17 cellular contexts compared by ENCODE assay signal in genomic region chr17:67620088-67620487, GRCh38.
DNase-seq lines count a peak whose midpoint lies in the region; ATAC-seq and TF ChIP-seq lines count a peak whose summit lies in the region.
"Had no signal": no experiment of that assay in that cellular context is flagged by ENCODE, and none has a peak within 500 bp of the region (broad histone marks: within the 10 kb centered on the region; RNA-seq: fewer than 3 reads in every experiment).

No MANE protein-coding gene starts in this region.

- TF ChIP-seq CTCF in HEK293 (tag by site-specific recombination; IDR thresholded peaks at IDR 0.05) (no peak), spleen (IDR thresholded peaks at IDR 0.05 in 8 of 11, conservative IDR thresholded peaks at IDR 0.05 in 3 of 11) (no peak), GM13977 (IDR thresholded peaks at IDR 0.05; ENCODE audit: extremely low read depth, insufficient read depth, missing control alignments) (no peak), Peyer's patch (IDR thresholded peaks at IDR 0.05) (no peak)

- peak; percentile 33 for DNase-seq in cardiac septum (ENCODE audit: low spot score)
- DNase-seq in Right ventricle myocardium superior, result no peak
- DNase-seq in effector memory CD8-positive, alpha-beta T cell, result no peak
- DNase-seq in spleen, result peak; percentile 16
- DNase-seq in NCI-H82 (lab: John Stamatoyannopoulos, UW), result no peak
- no peak for DNase-seq in GM13977 (ENCODE audit: low spot score)
- no peak for DNase-seq in Peyer's patch
- DNase-seq: BE2C; CD4-positive, CD25-positive, alpha-beta regulatory T cell; EL; GF-D8; Karpas-422; MV-4-11; NCI-H1105 treated with DMSO at 0.1 percent for 48 hours; NCI-H2081 had no signal

- H3K27me3 ChIP-seq in spleen (replicated peaks in 1 of 7) (no peaks in the 10 kb centered on the region), Peyer's patch (no peaks in the 10 kb centered on the region)
- H3K27me3 ChIP-seq: BE2C, SJSA1 had no signal

- H3K4me1 ChIP-seq in HEK293 (ENCODE audit: control insufficient read depth, insufficient read depth, low read length), result peaks cover 3% of the 10 kb centered on the region
- H3K4me1 ChIP-seq in spleen, result no peaks in the 10 kb centered on the region
- H3K4me1 ChIP-seq in Peyer's patch, result no peaks in the 10 kb centered on the region
- H3K4me1 ChIP-seq: BE2C, SJSA1 had no signal

- no peaks in the 10 kb centered on the region for H3K9me3 ChIP-seq in HEK293 (ENCODE audit: control insufficient read depth, insufficient read depth, low read depth, low read length)
- no peaks in the 10 kb centered on the region for H3K9me3 ChIP-seq in spleen
- no peaks in the 10 kb centered on the region for H3K9me3 ChIP-seq in Peyer's patch
- H3K9me3 ChIP-seq: BE2C, SJSA1 had no signal

- in situ Hi-C loops in GM13977 (cut with MboI; ENCODE audit: low pct_unique_long_range_greater_than_20kb, low sequenced_read_pairs, unreplicated experiment), result no loop called here

- H3K36me3 ChIP-seq in HEK293 (ENCODE audit: control insufficient read depth in 2 of 2, insufficient read depth in 1 of 2, low read length in 2 of 2) (no peaks in the 10 kb centered on the region), spleen (peaks cover 0 to 8% (median under 1%) of the 10 kb centered on the region in 6 donors), Peyer's patch (no peaks in the 10 kb centered on the region)
- H3K36me3 ChIP-seq: BE2C, SJSA1 had no signal

- H3K9me3 Mint-ChIP-seq in effector memory CD8-positive, alpha-beta T cell, result no peaks in the 10 kb centered on the region
- H3K9me3 Mint-ChIP-seq: CD4-positive, CD25-positive, alpha-beta regulatory T cell had no signal

- no peak overlapping the region for H3K4me3 ChIP-seq in HEK293 (ENCODE audit: low read depth, low read length)
- H3K4me3 ChIP-seq in spleen, result no peak overlapping the region
- H3K4me3 ChIP-seq in Peyer's patch, result no peak overlapping the region
- H3K4me3 ChIP-seq: SJSA1 had no signal

- H3K36me3 Mint-ChIP-seq in effector memory CD8-positive, alpha-beta T cell (ENCODE audit: insufficient read depth), result peaks cover 20% of the 10 kb centered on the region

- intact Hi-C loops in cardiac septum (cut with DNase I) (no loop called here), Right ventricle myocardium superior (cut with DNase I) (no loop called here), spleen (cut with DNase I; ENCODE audit: low total_unique reads) (no loop called here)

- CTCF ChIA-PET in HEK293 (lab: Yijun Ruan, JAX), result no interaction called here

- H3K27ac Mint-ChIP-seq in effector memory CD8-positive, alpha-beta T cell, result peak overlapping the region; percentile 34 to 67
- H3K27ac Mint-ChIP-seq: CD4-positive, CD25-positive, alpha-beta regulatory T cell had no signal

- TF ChIP-seq POLR2A in spleen (IDR thresholded peaks at IDR 0.05) (no peak), Peyer's patch (IDR thresholded peaks at IDR 0.05) (no peak)

- H3K27ac ChIP-seq in HEK293 (ENCODE audit: extremely low read depth, low read depth, low read length), result no peak overlapping the region
- H3K27ac ChIP-seq in spleen, result no peak overlapping the region
- H3K27ac ChIP-seq in Peyer's patch, result no peak overlapping the region
- H3K27ac ChIP-seq: SJSA1 had no signal

- peaks cover 8 to 23% of the 10 kb centered on the region in 2 donors for H3K4me1 Mint-ChIP-seq in effector memory CD8-positive, alpha-beta T cell (ENCODE audit: low read depth in 2 of 2)
- H3K4me1 Mint-ChIP-seq: CD4-positive, CD25-positive, alpha-beta regulatory T cell had no signal

- WGBS in spleen, 5 donors, result 94 to 99% (median 96%) methylated on average over 8 of the region's 8 CpGs

- POLR2A ChIA-PET in HEK293 (lab: Yijun Ruan, JAX), result no interaction called here

- no peak for ATAC-seq in Right ventricle myocardium superior (ENCODE audit: poor library complexity)
- ATAC-seq in effector memory CD8-positive, alpha-beta T cell (replicated peaks), result no peak

- H3K4me3 Mint-ChIP-seq in effector memory CD8-positive, alpha-beta T cell, result no peak overlapping the region
- H3K4me3 Mint-ChIP-seq: CD4-positive, CD25-positive, alpha-beta regulatory T cell had no signal

- H3K27me3 Mint-ChIP-seq in effector memory CD8-positive, alpha-beta T cell, result no peaks in the 10 kb centered on the region
- H3K27me3 Mint-ChIP-seq: CD4-positive, CD25-positive, alpha-beta regulatory T cell had no signal

TF ChIP-seq in HEK293, 187 proteins besides CTCF, POLR2A, EP300 and RAD21:
- TF ChIP-seq ZNF354C (tag by site-specific recombination; IDR thresholded peaks at IDR 0.05; ENCODE audit: borderline replicate concordance, low read depth), result no peak
- peak; percentile 75; the same call in 1 of the 2 replicates for TF ChIP-seq ZNF121 (tag by site-specific recombination; IDR thresholded peaks at IDR 0.05)
- TF ChIP-seq SETDB1 (IDR thresholded peaks at IDR 0.05; ENCODE audit: insufficient read length, low read length), result no peak

Comparison
In these comparisons a context has a peak if more than half of its experiments do, and no peak if none do; other contexts are left out.
1. DNase-seq: peak in cardiac septum (single experiment) and spleen (single experiment); none in Right ventricle myocardium superior (single experiment), effector memory CD8-positive, alpha-beta T cell (0 of 3), NCI-H82 (single experiment), GM13977 (single experiment) and Peyer's patch (0 of 3).